Comparison of ENCODE assay signal across 11 cellular contexts in the genomic region with DNA sequence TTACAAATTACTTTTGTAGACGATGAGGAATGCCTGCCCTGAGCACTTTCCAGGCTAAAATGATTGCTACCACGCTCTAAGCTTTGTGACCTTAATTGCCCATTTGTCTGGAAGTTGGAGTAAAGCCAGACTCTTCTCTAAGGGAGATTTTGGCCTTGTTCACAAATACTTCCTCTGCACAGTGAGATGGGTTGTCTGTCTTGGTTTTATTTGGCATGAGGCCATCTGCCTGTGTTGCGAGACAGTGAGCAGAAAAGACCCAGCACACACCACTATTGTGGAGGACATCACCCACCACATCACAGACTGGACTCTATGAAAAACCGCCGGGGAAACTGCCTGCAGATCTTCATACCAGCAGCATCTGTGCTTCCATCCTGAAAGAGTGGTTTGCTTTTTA.
DNase-seq lines count a peak whose midpoint lies in the region; ATAC-seq and TF ChIP-seq lines count a peak whose summit lies in the region.
"Had no signal": no experiment of that assay in that cellular context is flagged by ENCODE, and none has a peak within 500 bp of the region (broad histone marks: within the 10 kb centered on the region; RNA-seq: fewer than 3 reads in every experiment).

No MANE protein-coding gene starts in this region.

- H3K9me3 Mint-ChIP-seq in activated naive CD4-positive, alpha-beta T cell treated with anti-CD3 and anti-CD28 coated beads, Interleukin-2, amount 50 U/mL, for 72 hours: no peaks in the 10 kb centered on the region
- H3K9me3 Mint-ChIP-seq: dendritic cell treated with granulocyte-macrophage colony-stimulating factor and Interleukin-4, amounts not matched to agents 40 ng/mL and 50 ng/mL, for 4 days; T-helper 1 cell treated with Interleukin-12 subunit alpha and Interleukin-12 subunit beta and Interleukin-4 antibody, amounts not matched to agents 30 μg/mL and 1 μg/mL, for 36 hours had no signal

- H3K27me3 ChIP-seq in aorta (ENCODE audit: control insufficient read depth in 1 of 2, insufficient read depth in 2 of 2, low read length in 1 of 2): no peaks in the 10 kb centered on the region

- H3K9me3 ChIP-seq in mucosa of descending colon (no peaks in the 10 kb centered on the region), aorta (ENCODE audit: control insufficient read depth, low read length) (no peaks in the 10 kb centered on the region)

- H3K27ac ChIP-seq in aorta (ENCODE audit: low read depth in 1 of 2, low read length in 2 of 2): no peak overlapping the region

- peak; percentile 12 for DNase-seq in H4 (ENCODE audit: low spot score)
- peak; percentile 41 for DNase-seq in NCI-H82 (lab: John Stamatoyannopoulos, UW)
- DNase-seq in epidermal melanocyte (ENCODE audit: insufficient read length, low spot score): peak; percentile 43
- peak; percentile 0 for DNase-seq in occipital lobe (lab: John Stamatoyannopoulos, UW)
- DNase-seq in activated naive CD4-positive, alpha-beta T cell treated with anti-CD3 and anti-CD28 coated beads, Interleukin-2, amount 50 U/mL, for 72 hours (ENCODE audit: low spot score in 2 of 2): no peak
- no peak for DNase-seq in mucosa of descending colon
- DNase-seq in aorta: no peak
- DNase-seq: GOT3 had no signal

- H3K36me3 ChIP-seq in mucosa of descending colon (ENCODE audit: low read depth) (no peaks in the 10 kb centered on the region), aorta (ENCODE audit: control insufficient read depth in 1 of 2, insufficient read depth in 2 of 2, low read length in 1 of 2) (no peaks in the 10 kb centered on the region)

- H3K4me1 ChIP-seq in mucosa of descending colon (ENCODE audit: low read depth) (no peaks in the 10 kb centered on the region), aorta (ENCODE audit: control insufficient read depth in 1 of 2, insufficient read depth in 2 of 2, low read length in 2 of 2) (peaks cover 0 to 4% of the 10 kb centered on the region in 2 donors)

- intact Hi-C loops in mucosa of descending colon (cut with DNase I, micrococcal nuclease): no loop called here
- intact Hi-C loops in aorta (cut with DNase I): no loop called here

- no peak for ATAC-seq in HG03280 (IDR thresholded peaks at IDR 0.05; ENCODE audit: unreplicated experiment)
- ATAC-seq in activated naive CD4-positive, alpha-beta T cell treated with anti-CD3 and anti-CD28 coated beads, Interleukin-2, amount 50 U/mL, for 72 hours: no peak
- no peak for ATAC-seq in mucosa of descending colon
- ATAC-seq in aorta (ENCODE audit: low FRiP score): no peak

- no peak for TF ChIP-seq CTCF in mucosa of descending colon (IDR thresholded peaks at IDR 0.05)

- H3K4me3 ChIP-seq in mucosa of descending colon: no peak overlapping the region
- no peak overlapping the region for H3K4me3 ChIP-seq in aorta (ENCODE audit: low read length in 2 of 2)

- no peaks in the 10 kb centered on the region for H3K36me3 Mint-ChIP-seq in activated naive CD4-positive, alpha-beta T cell treated with anti-CD3 and anti-CD28 coated beads, Interleukin-2, amount 50 U/mL, for 72 hours

- no peak overlapping the region for H3K27ac Mint-ChIP-seq in activated naive CD4-positive, alpha-beta T cell treated with anti-CD3 and anti-CD28 coated beads, Interleukin-2, amount 50 U/mL, for 72 hours
- H3K27ac Mint-ChIP-seq: dendritic cell treated with granulocyte-macrophage colony-stimulating factor and Interleukin-4, amounts not matched to agents 40 ng/mL and 50 ng/mL, for 4 days; T-helper 1 cell treated with Interleukin-12 subunit alpha and Interleukin-12 subunit beta and Interleukin-4 antibody, amounts not matched to agents 30 μg/mL and 1 μg/mL, for 36 hours had no signal

- 27 to 30% methylated on average over 5 of the region's 5 CpGs for WGBS in aorta, 2 donors

Comparison
In these comparisons a context has a peak if more than half of its experiments do, and no peak if none do; other contexts are left out.
1. DNase-seq: peak in H4 (single experiment), NCI-H82 (single experiment), epidermal melanocyte (single experiment) and occipital lobe (single experiment); none in activated naive CD4-positive, alpha-beta T cell treated with anti-CD3 and anti-CD28 coated beads, Interleukin-2, amount 50 U/mL, for 72 hours (0 of 2), mucosa of descending colon (0 of 3) and aorta (0 of 2).